ENCODE assay signal across 10 cellular contexts in the genomic region with DNA sequence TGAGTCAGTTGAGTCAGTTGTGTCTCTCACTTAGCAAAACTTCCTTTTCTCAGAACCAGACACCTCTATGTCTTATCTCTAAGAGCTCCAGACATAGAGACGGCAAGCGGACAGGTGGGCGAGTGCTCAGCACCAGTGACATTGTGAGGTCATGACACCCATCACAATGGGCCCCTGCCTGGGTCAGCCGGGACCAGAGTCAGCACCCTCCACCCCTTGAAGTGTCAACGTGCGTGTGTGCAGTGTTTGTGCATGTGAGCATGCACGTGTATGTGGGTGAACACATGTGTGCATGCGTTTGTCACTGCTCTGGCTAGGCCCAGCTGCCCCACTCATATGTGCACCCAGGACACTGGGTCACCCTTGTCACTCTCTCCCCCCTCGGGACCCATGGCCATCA. TPM values are rescaled to one million over a fixed set of nuclear protein-coding genes. Genes with fewer than 3 reads are reported as not detected.
"Had no signal": no experiment of that assay in that cellular context is flagged by ENCODE, and none has a peak within 500 bp of the region (broad histone marks: within the 10 kb centered on the region; RNA-seq: fewer than 3 reads in every experiment).

Gene TBC1D28 (minus strand): TSS at position 101 of the 400 bp plus-strand sequence. CDS start 3,039 bp downstream, outside the sequence.

RNA-seq across cellular contexts. Expression of gene TBC1D28, which starts in this region (rescaled TPM):
- total RNA-seq: OCI-LY7, PC-3, PC-9, Peyer's patch, Right ventricle myocardium inferior, Right ventricle myocardium superior, RPMI7951, SJSA1, SK-MEL-5 had no signal
- polyA plus RNA-seq: SK-N-SH had no signal
